In genomic region chr11:102144357-102145342, GRCh38 we compare ENCODE assay signal across 10 cellular contexts. TPM values are rescaled to one million over a fixed set of nuclear protein-coding genes. Genes with fewer than 3 reads are reported as not detected.
DNase-seq lines count a peak whose midpoint lies in the region; ATAC-seq and TF ChIP-seq lines count a peak whose summit lies in the region.
"Had no signal": no experiment of that assay in that cellular context is flagged by ENCODE, and none has a peak within 500 bp of the region (broad histone marks: within the 10 kb centered on the region; RNA-seq: fewer than 3 reads in every experiment).

No MANE protein-coding gene starts in this region.

- intact Hi-C loops in Right ventricle myocardium superior (cut with DNase I), result no loop called here
- intact Hi-C loops in psoas muscle (cut with DNase I), result no loop called here
- intact Hi-C loops in CD4-positive, alpha-beta memory T cell (cut with micrococcal nuclease), result no loop called here

- H3K27ac ChIP-seq in SJCRH30, result no peak overlapping the region; the same call in 1 of the 2 replicates
- peak overlapping the region; percentile 76 for H3K27ac ChIP-seq in psoas muscle
- H3K27ac ChIP-seq in CD4-positive, alpha-beta memory T cell (ENCODE audit: low read depth, low read length), result no peak overlapping the region
- H3K27ac ChIP-seq: brain microvascular endothelial cell had no signal

- H3K36me3 ChIP-seq in SJCRH30 (no peaks in the 10 kb centered on the region), psoas muscle (ENCODE audit: insufficient read depth in 1 of 2, low read depth in 1 of 2) (no peaks in the 10 kb centered on the region)
- no peaks in the 10 kb centered on the region for H3K36me3 ChIP-seq in CD4-positive, alpha-beta memory T cell (ENCODE audit: insufficient read depth, low read length)
- H3K36me3 ChIP-seq: brain microvascular endothelial cell had no signal

- H3K27me3 ChIP-seq in SJCRH30 (no peaks in the 10 kb centered on the region), psoas muscle (ENCODE audit: insufficient read depth in 3 of 3, low read length in 2 of 3) (no peaks in the 10 kb centered on the region)
- no peaks in the 10 kb centered on the region for H3K27me3 ChIP-seq in CD4-positive, alpha-beta memory T cell (ENCODE audit: insufficient read depth, low read length)
- H3K27me3 ChIP-seq: brain microvascular endothelial cell had no signal

- H3K4me3 ChIP-seq in SJCRH30 (no peak overlapping the region), psoas muscle (peak overlapping the region; percentile 33)
- no peak overlapping the region for H3K4me3 ChIP-seq in CD4-positive, alpha-beta memory T cell (ENCODE audit: low read length in 2 of 2)

- H3K9me3 Mint-ChIP-seq in CD4-positive, alpha-beta memory T cell, result no peaks in the 10 kb centered on the region
- H3K9me3 Mint-ChIP-seq: activated CD4-positive, alpha-beta T cell treated with anti-CD3 and anti-CD28 coated beads, Interleukin-2, amount 10 ng/mL, durations not matched to agents 7 days and 5 days had no signal

- TF ChIP-seq CTCF in psoas muscle (IDR thresholded peaks at IDR 0.05), result no peak

- peaks cover 14 to 19% of the 10 kb centered on the region in 2 donors for H3K27me3 Mint-ChIP-seq in CD4-positive, alpha-beta memory T cell

- H3K4me3 Mint-ChIP-seq in CD4-positive, alpha-beta memory T cell, result no peak overlapping the region
- H3K4me3 Mint-ChIP-seq: activated CD4-positive, alpha-beta T cell treated with anti-CD3 and anti-CD28 coated beads, Interleukin-2, amount 10 ng/mL, durations not matched to agents 7 days and 5 days had no signal

- CTCF ChIA-PET in CD4-positive, alpha-beta memory T cell (lab: Charles Lee; ENCODE audit: partially characterized antibody), result interaction anchor here (0.6 kb wide), 1 partner anchor 11 kb away, joined by 3 read pairs; no protein-coding TSS in a partner anchor

- H3K4me1 Mint-ChIP-seq in CD4-positive, alpha-beta memory T cell, result no peaks in the 10 kb centered on the region
- H3K4me1 Mint-ChIP-seq: activated CD4-positive, alpha-beta T cell treated with anti-CD3 and anti-CD28 coated beads, Interleukin-2, amount 10 ng/mL, durations not matched to agents 7 days and 5 days had no signal

- H3K9me3 ChIP-seq in SJCRH30 (replicated peaks) (no peaks in the 10 kb centered on the region), psoas muscle (no peaks in the 10 kb centered on the region)
- H3K9me3 ChIP-seq in CD4-positive, alpha-beta memory T cell (ENCODE audit: control insufficient read depth in 1 of 2, low read length in 2 of 2), result no peaks in the 10 kb centered on the region

- no peaks in the 10 kb centered on the region for H3K36me3 Mint-ChIP-seq in CD4-positive, alpha-beta memory T cell

- peaks cover 11% of the 10 kb centered on the region for H3K4me1 ChIP-seq in SJCRH30
- peaks cover 59% of the 10 kb centered on the region for H3K4me1 ChIP-seq in psoas muscle
- H3K4me1 ChIP-seq in CD4-positive, alpha-beta memory T cell (ENCODE audit: insufficient read depth, low read length), result no peaks in the 10 kb centered on the region

- no peak overlapping the region for H3K27ac Mint-ChIP-seq in CD4-positive, alpha-beta memory T cell
- H3K27ac Mint-ChIP-seq: activated CD4-positive, alpha-beta T cell treated with anti-CD3 and anti-CD28 coated beads, Interleukin-2, amount 10 ng/mL, durations not matched to agents 7 days and 5 days had no signal

- ATAC-seq in Right ventricle myocardium superior (ENCODE audit: poor library complexity), result peak; percentile 77
- peak; percentile 75 to 90 (median 80) for ATAC-seq in psoas muscle
- no peak for ATAC-seq in HG03457 (IDR thresholded peaks at IDR 0.05; ENCODE audit: unreplicated experiment)

- POLR2A ChIA-PET in CD4-positive, alpha-beta memory T cell (lab: Charles Lee; ENCODE audit: partially characterized antibody), result no interaction called here

- DNase-seq in EH (ENCODE audit: low read depth) (peak; percentile 71), SJCRH30 (peak; percentile 8 to 46), Right ventricle myocardium superior (no peak), psoas muscle (no peak)
- DNase-seq in effector CD4-positive, alpha-beta T cell, result no peak
- no peak for DNase-seq in CD4-positive, alpha-beta memory T cell
- DNase-seq in activated CD4-positive, alpha-beta T cell treated with anti-CD3 and anti-CD28 coated beads, Interleukin-2, amount 50 U/mL, for 48 hours, result no peak
- DNase-seq: activated CD4-positive, alpha-beta T cell treated with anti-CD3 and anti-CD28 coated beads, Interleukin-2, amount 10 ng/mL, durations not matched to agents 7 days and 5 days; brain microvascular endothelial cell had no signal

- 11 to 26% (median 12%) methylated on average over 4 of the region's 4 CpGs for WGBS in psoas muscle, 3 donors

RNA-seq across cellular contexts. Expression of gene YAP1, which starts 34.4 kb away (rescaled TPM):
- total RNA-seq in SJCRH30 (2014; rRNA removed; shearing (Covaris generic)), result 37.5 and 42.7 TPM in 2 replicates
- total RNA-seq in Right ventricle myocardium superior, result 73.8 TPM
- 100 to 1,000 TPM in 2 of 4 donors, 10 to 100 TPM in 2; 28.6 to 124 (median 82.3) TPM for total RNA-seq in psoas muscle
- 10 to 100 TPM; 11.5 to 42.3 (median 32.1) TPM for polyA plus RNA-seq in psoas muscle
- total RNA-seq in CD4-positive, alpha-beta memory T cell, result under 1 TPM; 0.44 to 0.75 TPM
- not detected for polyA plus RNA-seq in CD4-positive, alpha-beta memory T cell
- total RNA-seq: activated CD4-positive, alpha-beta T cell treated with anti-CD3 and anti-CD28 coated beads, Interleukin-2, amount 10 ng/mL, durations not matched to agents 7 days and 5 days had no signal

Comparison
In these comparisons a context has a peak if more than half of its experiments do, and no peak if none do; other contexts are left out.
1. DNase-seq: peak in EH (single experiment) and SJCRH30 (2 of 2); none in Right ventricle myocardium superior (single experiment), psoas muscle (0 of 2), effector CD4-positive, alpha-beta T cell (single experiment), CD4-positive, alpha-beta memory T cell (0 of 5) and activated CD4-positive, alpha-beta T cell treated with anti-CD3 and anti-CD28 coated beads, Interleukin-2, amount 50 U/mL, for 48 hours (0 of 2).
2. RNA of gene YAP1, which starts 34.4 kb away (total RNA-seq): 28.6 to 124 TPM in psoas muscle, 73.8 TPM in Right ventricle myocardium superior (single experiment) and 37.5 to 42.7 TPM in SJCRH30; 0.44 to 0.75 TPM in CD4-positive, alpha-beta memory T cell; every median in the first group is over 10 times any median in the second.